Comparison of ENCODE assay signal across 1 cellular context in the genomic region with DNA sequence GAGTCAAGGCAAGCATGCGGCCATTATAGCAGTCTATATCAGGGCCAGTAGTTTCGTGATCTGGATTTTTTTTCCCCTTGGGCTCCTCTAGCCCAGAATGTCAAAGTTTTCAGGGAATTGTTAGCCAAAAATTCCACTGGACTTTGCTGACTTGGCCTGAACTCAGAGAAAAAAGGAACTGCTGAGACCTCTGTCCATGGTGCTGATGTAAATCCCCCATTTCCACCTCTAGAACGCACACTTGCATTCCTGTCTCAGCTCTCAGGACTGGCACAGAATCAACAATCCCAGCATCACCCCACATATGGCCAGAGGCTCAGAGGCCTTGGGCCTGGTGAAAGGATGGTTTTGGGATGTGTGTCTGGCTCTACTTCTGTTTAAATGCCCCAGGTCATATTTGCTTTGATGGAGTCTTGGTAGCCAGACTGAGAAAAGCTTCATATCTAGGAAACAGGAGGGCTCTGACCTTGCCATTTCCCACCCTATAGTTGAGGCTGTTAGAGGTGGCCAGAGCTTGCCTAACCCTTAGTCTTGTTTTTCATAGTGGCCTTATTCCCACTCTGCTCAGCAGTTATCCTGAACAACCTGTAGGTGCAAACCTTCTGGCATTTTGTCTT.
TF ChIP-seq lines count a peak whose summit lies in the region.

No MANE protein-coding gene starts in this region.

TF ChIP-seq in GM12878, 131 proteins besides CTCF, POLR2A, EP300 and RAD21 (continued from another document):
- TF ChIP-seq, protein P1, sequence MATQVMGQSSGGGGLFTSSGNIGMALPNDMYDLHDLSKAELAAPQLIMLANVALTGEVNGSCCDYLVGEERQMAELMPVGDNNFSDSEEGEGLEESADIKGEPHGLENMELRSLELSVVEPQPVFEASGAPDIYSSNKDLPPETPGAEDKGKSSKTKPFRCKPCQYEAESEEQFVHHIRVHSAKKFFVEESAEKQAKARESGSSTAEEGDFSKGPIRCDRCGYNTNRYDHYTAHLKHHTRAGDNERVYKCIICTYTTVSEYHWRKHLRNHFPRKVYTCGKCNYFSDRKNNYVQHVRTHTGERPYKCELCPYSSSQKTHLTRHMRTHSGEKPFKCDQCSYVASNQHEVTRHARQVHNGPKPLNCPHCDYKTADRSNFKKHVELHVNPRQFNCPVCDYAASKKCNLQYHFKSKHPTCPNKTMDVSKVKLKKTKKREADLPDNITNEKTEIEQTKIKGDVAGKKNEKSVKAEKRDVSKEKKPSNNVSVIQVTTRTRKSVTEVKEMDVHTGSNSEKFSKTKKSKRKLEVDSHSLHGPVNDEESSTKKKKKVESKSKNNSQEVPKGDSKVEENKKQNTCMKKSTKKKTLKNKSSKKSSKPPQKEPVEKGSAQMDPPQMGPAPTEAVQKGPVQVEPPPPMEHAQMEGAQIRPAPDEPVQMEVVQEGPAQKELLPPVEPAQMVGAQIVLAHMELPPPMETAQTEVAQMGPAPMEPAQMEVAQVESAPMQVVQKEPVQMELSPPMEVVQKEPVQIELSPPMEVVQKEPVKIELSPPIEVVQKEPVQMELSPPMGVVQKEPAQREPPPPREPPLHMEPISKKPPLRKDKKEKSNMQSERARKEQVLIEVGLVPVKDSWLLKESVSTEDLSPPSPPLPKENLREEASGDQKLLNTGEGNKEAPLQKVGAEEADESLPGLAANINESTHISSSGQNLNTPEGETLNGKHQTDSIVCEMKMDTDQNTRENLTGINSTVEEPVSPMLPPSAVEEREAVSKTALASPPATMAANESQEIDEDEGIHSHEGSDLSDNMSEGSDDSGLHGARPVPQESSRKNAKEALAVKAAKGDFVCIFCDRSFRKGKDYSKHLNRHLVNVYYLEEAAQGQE (IDR thresholded peaks at IDR 0.05; ENCODE audit: low read depth, low read length): peak; percentile 98
